ENCODE assay signal across 23 cellular contexts in the genomic region with DNA sequence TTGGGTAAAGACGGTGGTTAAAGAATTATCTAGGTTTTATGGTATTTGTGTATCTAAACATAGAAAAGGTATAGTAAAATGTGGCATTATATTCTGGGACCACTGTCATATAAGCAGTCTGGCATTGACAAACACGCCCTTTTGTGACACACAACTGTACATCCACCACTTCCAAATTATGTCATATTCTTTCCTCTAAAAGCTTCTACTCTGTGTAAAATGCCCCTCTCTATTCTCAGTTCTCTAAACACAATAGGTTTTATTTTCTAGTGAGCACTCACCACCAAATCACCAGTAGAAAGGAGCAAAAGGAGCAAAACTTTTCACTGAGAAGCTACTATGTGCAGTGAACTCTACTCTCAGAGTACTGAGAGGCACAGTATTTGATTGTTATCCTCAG.
DNase-seq lines count a peak whose midpoint lies in the region; ATAC-seq, FAIRE-seq and TF ChIP-seq lines count a peak whose summit lies in the region.
"Had no signal": no experiment of that assay in that cellular context is flagged by ENCODE, and none has a peak within 500 bp of the region (broad histone marks: within the 10 kb centered on the region; RNA-seq: fewer than 3 reads in every experiment).

No MANE protein-coding gene starts in this region.

- 6% methylated on average over 2 of the region's 2 CpGs for WGBS in GM12878 (ENCODE audit: insufficient coverage, insufficient replicate concordance, low lambda C conversion rate, missing lambda C conversion rate)

- CTCF ChIA-PET in GM12878 (lab: Yijun Ruan, JAX): interaction anchor here (1.4 kb wide), 1 partner anchor 282 kb away, joined by 4 read pairs; no protein-coding TSS in a partner anchor

- ATAC-seq in GM18868 (IDR thresholded peaks at IDR 0.05; ENCODE audit: unreplicated experiment) (peak; percentile 90), GM12878 (peak; percentile 91)
- ATAC-seq: A549; CD8-positive, alpha-beta T cell; GM23338; HCT116 had no signal

- POLR2A ChIA-PET in GM12878 (lab: Charles Lee): no interaction called here

- in situ Hi-C loops in GM12878 (cut with MboI): no loop called here

- intact Hi-C loops in GM12878 (cut with micrococcal nuclease; ENCODE audit: unreplicated experiment): no loop called here

- H3K4me1 ChIP-seq in BLaER1 treated with 17β-estradiol and CSF1 and Interleukin-3, amounts not matched to agents 10 nM and 100 nM: peaks cover 7 to 26% (median 16%) of the 10 kb centered on the region in 10 experiments; a peak in 19 of 20 replicates
- H3K4me1 ChIP-seq in GM12878 (ENCODE audit: control insufficient read depth, insufficient read depth, low read length): no peaks in the 10 kb centered on the region; the same call in 1 of the 2 replicates
- H3K4me1 ChIP-seq: A549, BE2C, Caco-2 had no signal

- TF ChIP-seq RAD21 in GM12878 (IDR thresholded peaks at IDR 0.05; ENCODE audit: insufficient read depth, low read depth, low read length): no peak

- TF ChIP-seq CTCF in GM12878 (IDR thresholded peaks at IDR 0.05 in 2 of 3, conservative IDR thresholded peaks at IDR 0.05 in 1 of 3; ENCODE audit: control insufficient read depth in 2 of 3, extremely low read depth in 1 of 3, insufficient read depth in 1 of 3, low read depth in 3 of 3, low read length in 3 of 3): no peak

- H3K4me2 ChIP-seq in BLaER1 treated with 17β-estradiol and CSF1 and Interleukin-3, amounts not matched to agents 10 nM and 100 nM: peak overlapping the region in 10 of 11 experiments; percentile 35 to 78 (median 62); a peak in 16 of 22 replicates
- H3K4me2 ChIP-seq in GM12878 (ENCODE audit: control insufficient read depth, insufficient read depth): no peak overlapping the region
- H3K4me2 ChIP-seq: A549, GM23338 had no signal

- peak overlapping the region in 4 of 11 experiments; percentile 36 to 72 (median 57); a peak in 7 of 22 replicates for H3K27ac ChIP-seq in BLaER1 treated with 17β-estradiol and CSF1 and Interleukin-3, amounts not matched to agents 10 nM and 100 nM
- no peak overlapping the region for H3K27ac ChIP-seq in GM12878 (ENCODE audit: control insufficient read depth, insufficient read depth)
- H3K27ac ChIP-seq: A549, C4-2B had no signal

- no peaks in the 10 kb centered on the region for H3K36me3 ChIP-seq in BLaER1 treated with 17β-estradiol and CSF1 and Interleukin-3, amounts not matched to agents 10 nM and 100 nM
- no peaks in the 10 kb centered on the region for H3K36me3 ChIP-seq in GM12878 (ENCODE audit: control insufficient read depth in 2 of 2, insufficient read depth in 2 of 2, low read length in 1 of 2)
- H3K36me3 ChIP-seq: BE2C had no signal

- no peak overlapping the region for H2AFZ ChIP-seq in GM12878 (ENCODE audit: control insufficient read depth, low read depth, low read length)
- H2AFZ ChIP-seq: GM23338 had no signal

- no peaks in the 10 kb centered on the region for H3K9me3 ChIP-seq in BLaER1 treated with 17β-estradiol and CSF1 and Interleukin-3, amounts not matched to agents 10 nM and 100 nM (replicated peaks in 1 of 11)
- no peaks in the 10 kb centered on the region; the same call in 2 of the 3 replicates for H3K9me3 ChIP-seq in GM12878 (replicated peaks; ENCODE audit: control insufficient read depth, insufficient read depth, low read length)
- H3K9me3 ChIP-seq: A549, BE2C, Caco-2 had no signal

- RAD21 ChIA-PET in GM12878 (lab: Charles Lee; ENCODE audit: unreplicated experiment): no interaction called here

- H4K20me1 ChIP-seq in BLaER1 treated with 17β-estradiol and CSF1 and Interleukin-3, amounts not matched to agents 10 nM and 100 nM: no peaks in the 10 kb centered on the region
- H4K20me1 ChIP-seq in GM12878 (ENCODE audit: control insufficient read depth, insufficient read depth): no peaks in the 10 kb centered on the region

- no peak for TF ChIP-seq POLR2A in GM12878 (IDR thresholded peaks at IDR 0.05; ENCODE audit: low read depth, low read length)

- H3K79me2 ChIP-seq in GM12878 (ENCODE audit: control insufficient read depth, insufficient read depth, low read length): no peaks in the 10 kb centered on the region

- FAIRE-seq in GM12878 (lab: Jason Lieb, UNC): no peak
- FAIRE-seq: A549, G401.6, GM12892, GM19239 had no signal

- SMC1A ChIA-PET in GM12878 (lab: Charles Lee; ENCODE audit: uncharacterized antibody, unreplicated experiment): no interaction called here

- DNase-seq in GM12878 (ENCODE audit: low read depth, low spot score) (no peak), RPMI8226 (no peak), cortex of kidney (lab: John Stamatoyannopoulos, UW) (no peak), kidney tubule cell (ENCODE audit: low spot score) (no peak)
- DNase-seq: 8988T; ACHN; AML-193; Caco-2; CD4-positive, CD25-positive, alpha-beta regulatory T cell; CD8-positive, alpha-beta T cell; DMS153; DND-41; H9 had no signal

- H3K27me3 ChIP-seq in BLaER1 treated with 17β-estradiol and CSF1 and Interleukin-3, amounts not matched to agents 10 nM and 100 nM: no peaks in the 10 kb centered on the region
- peaks cover 0 to 3% of the 10 kb centered on the region in 2 experiments; a peak in 1 of 4 replicates for H3K27me3 ChIP-seq in GM12878 (replicated peaks in 1 of 2; ENCODE audit: control insufficient read depth in 2 of 2, insufficient read depth in 2 of 2, low read length in 1 of 2)
- H3K27me3 ChIP-seq: BE2C had no signal

- H3K9ac ChIP-seq in BLaER1 treated with 17β-estradiol and CSF1 and Interleukin-3, amounts not matched to agents 10 nM and 100 nM: peak overlapping the region in 1 of 11 experiments; percentile 19; a peak in 1 of 22 replicates
- H3K9ac ChIP-seq in GM12878 (ENCODE audit: control insufficient read depth, insufficient read depth, low read length): no peak overlapping the region

- no peak overlapping the region for H3K4me3 ChIP-seq in BLaER1 treated with 17β-estradiol and CSF1 and Interleukin-3, amounts not matched to agents 10 nM and 100 nM
- no peak overlapping the region for H3K4me3 ChIP-seq in GM12878
- H3K4me3 ChIP-seq: A549, GM23338 had no signal

- no peak for TF ChIP-seq EP300 in GM12878 (IDR thresholded peaks at IDR 0.05; ENCODE audit: borderline replicate concordance in 1 of 2, control insufficient read depth in 1 of 2, low read depth in 2 of 2, low read length in 2 of 2)

- no TSS peak for BruUV-seq in GM12878 (replicated peaks; lab: Mats Ljungman, UMichigan)

TF ChIP-seq in GM12878, 131 proteins besides CTCF, POLR2A, EP300 and RAD21:
- no peak for TF ChIP-seq IKZF1 (conservative IDR thresholded peaks at IDR 0.05)
- TF ChIP-seq, protein P1, sequence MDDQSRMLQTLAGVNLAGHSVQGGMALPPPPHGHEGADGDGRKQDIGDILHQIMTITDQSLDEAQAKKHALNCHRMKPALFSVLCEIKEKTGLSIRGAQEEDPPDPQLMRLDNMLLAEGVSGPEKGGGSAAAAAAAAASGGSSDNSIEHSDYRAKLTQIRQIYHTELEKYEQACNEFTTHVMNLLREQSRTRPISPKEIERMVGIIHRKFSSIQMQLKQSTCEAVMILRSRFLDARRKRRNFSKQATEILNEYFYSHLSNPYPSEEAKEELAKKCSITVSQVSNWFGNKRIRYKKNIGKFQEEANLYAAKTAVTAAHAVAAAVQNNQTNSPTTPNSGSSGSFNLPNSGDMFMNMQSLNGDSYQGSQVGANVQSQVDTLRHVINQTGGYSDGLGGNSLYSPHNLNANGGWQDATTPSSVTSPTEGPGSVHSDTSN (IDR thresholded peaks at IDR 0.05; ENCODE audit: insufficient replicate concordance, low read depth, low read length): no peak
- peak; percentile 43; the same call in 1 of the 2 replicates for TF ChIP-seq SPI1 (IDR thresholded peaks at IDR 0.05; ENCODE audit: borderline replicate concordance, insufficient read depth, low read depth, low read length)
- peak; percentile 37 for TF ChIP-seq JUNB (IDR thresholded peaks at IDR 0.05)
- no peak for TF ChIP-seq BHLHE40 (IDR thresholded peaks at IDR 0.05; ENCODE audit: borderline replicate concordance in 1 of 2, low read depth in 2 of 2, low read length in 1 of 2)
TF ChIP-seq in GM12878: peak in this region for 2.
